Comparison of ENCODE assay signal across 10 cellular contexts in the genomic region with DNA sequence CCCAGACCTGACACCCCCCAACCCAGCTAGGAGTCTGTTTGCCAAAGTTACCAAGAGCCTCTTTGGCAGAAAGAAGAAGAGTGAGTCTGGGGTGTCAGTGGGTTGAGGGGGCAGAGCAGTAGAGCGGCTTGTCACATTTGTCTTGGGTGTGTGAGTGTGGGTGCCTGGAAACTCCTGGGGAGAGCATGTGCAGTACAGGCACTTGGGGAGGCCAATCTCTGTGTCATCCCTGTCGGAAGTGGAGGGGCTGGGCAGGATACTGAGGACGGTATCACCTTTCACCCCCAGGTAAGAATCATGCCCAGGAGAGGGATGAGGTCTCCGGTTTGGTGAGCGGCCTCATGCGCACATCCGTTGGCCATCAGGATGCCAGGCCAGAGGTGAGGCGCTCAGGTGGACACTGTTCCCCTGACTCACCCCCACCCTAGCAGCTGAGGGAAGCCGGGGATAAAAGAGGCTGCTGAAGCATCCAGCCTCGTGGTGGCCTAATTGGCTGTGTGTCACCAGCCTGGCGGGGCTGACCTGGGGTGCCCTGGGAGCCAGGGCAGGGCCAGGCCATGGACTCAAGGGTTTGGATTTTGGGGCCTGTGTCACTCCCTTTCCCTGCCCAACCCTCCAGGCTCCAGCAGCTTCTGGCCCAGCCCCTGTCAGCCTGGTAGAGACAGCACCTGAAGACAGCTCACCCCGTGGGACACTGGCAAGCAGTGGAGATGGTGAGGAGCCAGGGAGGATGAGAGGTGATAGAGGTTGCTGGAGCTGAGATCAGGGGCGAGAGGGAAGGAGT. TPM values are rescaled to one million over a fixed set of nuclear protein-coding genes. Genes with fewer than 3 reads are reported as not detected.
DNase-seq lines count a peak whose midpoint lies in the region; ATAC-seq and TF ChIP-seq lines count a peak whose summit lies in the region.
"Had no signal": no experiment of that assay in that cellular context is flagged by ENCODE, and none has a peak within 500 bp of the region (broad histone marks: within the 10 kb centered on the region; RNA-seq: fewer than 3 reads in every experiment).

No MANE protein-coding gene starts in this region.

- no peak for ATAC-seq in GM18502 (IDR thresholded peaks at IDR 0.05; ENCODE audit: poor library complexity, unreplicated experiment)

- H3K9me3 Mint-ChIP-seq in activated naive CD4-positive, alpha-beta T cell treated with anti-CD3 and anti-CD28 coated beads for 36 hours: no peaks in the 10 kb centered on the region

- intact Hi-C loops in activated naive CD4-positive, alpha-beta T cell treated with anti-CD3 and anti-CD28 coated beads for 36 hours (cut with micrococcal nuclease): loop anchor here (10.0 kb wide), 1 partner anchor 781 kb away; the partner anchor contains the start of gene NASP
- intact Hi-C loops in tibial artery (cut with DNase I; ENCODE audit: low total_unique reads): no loop called here

- peak overlapping the region; percentile 81 for H3K4me3 Mint-ChIP-seq in activated naive CD4-positive, alpha-beta T cell treated with anti-CD3 and anti-CD28 coated beads for 36 hours

- H3K9me3 ChIP-seq in tibial artery: no peaks in the 10 kb centered on the region
- H3K9me3 ChIP-seq: SJSA1 had no signal

- no peak for TF ChIP-seq CTCF in fibroblast of mammary gland (conservative IDR thresholded peaks at IDR 0.05; ENCODE audit: control insufficient read depth, insufficient read depth, low read depth, low read length)
- no peak for TF ChIP-seq CTCF in tibial artery (IDR thresholded peaks at IDR 0.05)

- H3K27ac ChIP-seq in tibial artery: peak overlapping the region; percentile 94 to 98
- H3K27ac ChIP-seq: C4-2B, parathyroid adenoma, SJSA1 had no signal

- H3K4me3 ChIP-seq in fibroblast of mammary gland (ENCODE audit: control insufficient read depth, low read depth, low read length) (peak overlapping the region; percentile 4), tibial artery (peak overlapping the region in 1 of 2 donors; percentile 100)
- H3K4me3 ChIP-seq: SJSA1 had no signal

- peak overlapping the region; percentile 91 for H3K27ac Mint-ChIP-seq in activated naive CD4-positive, alpha-beta T cell treated with anti-CD3 and anti-CD28 coated beads for 36 hours

- no peak for DNase-seq in activated naive CD4-positive, alpha-beta T cell treated with anti-CD3 and anti-CD28 coated beads for 36 hours
- no peak for DNase-seq in activated naive CD4-positive, alpha-beta T cell treated with Interleukin-2 at 50 U/mL for 16 hours
- DNase-seq in fibroblast of mammary gland (ENCODE audit: low read depth) (no peak), tibial artery (peak; percentile 20 to 62), DMS153 (lab: John Stamatoyannopoulos, UW) (no peak)
- DNase-seq: KBM-7 had no signal

- H3K4me1 ChIP-seq in tibial artery: peaks cover 9 to 78% (median 60%) of the 10 kb centered on the region in 4 donors

- H3K36me3 Mint-ChIP-seq in activated naive CD4-positive, alpha-beta T cell treated with anti-CD3 and anti-CD28 coated beads for 36 hours (ENCODE audit: low read depth): peaks cover 54% of the 10 kb centered on the region

- no peaks in the 10 kb centered on the region for H3K27me3 ChIP-seq in tibial artery
- H3K27me3 ChIP-seq: SJSA1 had no signal

- H3K4me1 Mint-ChIP-seq in activated naive CD4-positive, alpha-beta T cell treated with anti-CD3 and anti-CD28 coated beads for 36 hours (ENCODE audit: low read depth): peaks cover 65% of the 10 kb centered on the region

- H3K27me3 Mint-ChIP-seq in activated naive CD4-positive, alpha-beta T cell treated with anti-CD3 and anti-CD28 coated beads for 36 hours (ENCODE audit: low read depth): no peaks in the 10 kb centered on the region

- peaks cover 11 to 44% (median 41%) of the 10 kb centered on the region in 3 donors for H3K36me3 ChIP-seq in tibial artery

- CTCF ChIA-PET in activated naive CD4-positive, alpha-beta T cell treated with anti-CD3 and anti-CD28 coated beads for 36 hours (lab: Charles Lee): interaction anchor here (0.6 kb wide), 2 partner anchors 16 to 689 kb away, joined by 3 to 4 read pairs; no protein-coding TSS in a partner anchor

RNA-seq across cellular contexts. Expression of gene PLK3, which starts 3.3 kb away (rescaled TPM):
- 10 to 100 TPM; 44.2 to 46.7 TPM for total RNA-seq in activated naive CD4-positive, alpha-beta T cell treated with anti-CD3 and anti-CD28 coated beads for 36 hours

RNA-seq across cellular contexts. Expression of gene DYNLT4, which starts 3.6 kb away (rescaled TPM):
- total RNA-seq in activated naive CD4-positive, alpha-beta T cell treated with anti-CD3 and anti-CD28 coated beads for 36 hours: under 1 TPM; 0.62 to 0.67 TPM
- total RNA-seq: SJSA1 had no signal

RNA-seq across cellular contexts. Expression of gene BTBD19, which starts 4.8 kb away (rescaled TPM):
- total RNA-seq in activated naive CD4-positive, alpha-beta T cell treated with anti-CD3 and anti-CD28 coated beads for 36 hours: 1 to 10 TPM; 5.9 to 6.7 TPM

RNA-seq across cellular contexts. Expression of gene BEST4, which starts 15.5 kb away (rescaled TPM):
- total RNA-seq in activated naive CD4-positive, alpha-beta T cell treated with anti-CD3 and anti-CD28 coated beads for 36 hours: under 1 TPM; 0.74 to 0.79 TPM
- total RNA-seq: SJSA1 had no signal

RNA-seq across cellular contexts. Expression of gene RPS8, which starts 28.2 kb away (rescaled TPM):
- 1,000 to 10,000 TPM; 3,619 to 3,772 TPM for total RNA-seq in activated naive CD4-positive, alpha-beta T cell treated with anti-CD3 and anti-CD28 coated beads for 36 hours

Comparison
In these comparisons a context has a peak if more than half of its experiments do, and no peak if none do; other contexts are left out.
1. DNase-seq: peak in tibial artery (2 of 2); none in activated naive CD4-positive, alpha-beta T cell treated with anti-CD3 and anti-CD28 coated beads for 36 hours (single experiment), activated naive CD4-positive, alpha-beta T cell treated with Interleukin-2 at 50 U/mL for 16 hours (single experiment), fibroblast of mammary gland (single experiment) and DMS153 (single experiment).